Comparison of ENCODE assay signal across 8 cellular contexts in genomic region chr17:4796550-4796915, GRCh38. TPM values are rescaled to one million over a fixed set of nuclear protein-coding genes. Genes with fewer than 3 reads are reported as not detected.
A peak's percentile ranks its signal among the peaks of the same experiment; 100 is the strongest.
DNase-seq lines count a peak whose midpoint lies in the region; ATAC-seq and TF ChIP-seq lines count a peak whose summit lies in the region.

No MANE protein-coding gene starts in this region.

- H3K27me3 ChIP-seq in HL-60 (ENCODE audit: insufficient read depth, poor library complexity, severe bottlenecking) (no peaks in the 10 kb centered on the region), esophagus squamous epithelium (no peaks in the 10 kb centered on the region), neural cell (ENCODE audit: insufficient read depth, low read depth, low read length) (no peaks in the 10 kb centered on the region)

- H3K4me3 ChIP-seq in HL-60 (replicated peaks; ENCODE audit: insufficient read depth, low read length), result peak overlapping the region; percentile 91
- peak overlapping the region; percentile 76 to 97 (median 90) for H3K4me3 ChIP-seq in esophagus squamous epithelium
- H3K4me3 ChIP-seq in neural cell (ENCODE audit: low read length), result peak overlapping the region; percentile 74

- no peak for TF ChIP-seq POLR2A in esophagus squamous epithelium (IDR thresholded peaks at IDR 0.05)

- H3K4me1 ChIP-seq in esophagus squamous epithelium, result peaks cover 4 to 19% (median 8%) of the 10 kb centered on the region in 3 donors

- peaks cover 31% of the 10 kb centered on the region for H3K36me3 Mint-ChIP-seq in activated B cell treated with CpG ODN at 0.5 μM for 24 hours (ENCODE audit: low read depth)

- H3F3A ChIP-seq in neural cell (ENCODE audit: insufficient read depth, low read length, poor library complexity, severe bottlenecking), result no peaks in the 10 kb centered on the region

- WGBS in esophagus squamous epithelium, 2 donors, result 0% methylated on average over 7 of the region's 7 CpGs

- peak overlapping the region; percentile 100 for H3K4me3 Mint-ChIP-seq in activated B cell treated with CpG ODN at 0.5 μM for 24 hours

- TF ChIP-seq EP300 in neural cell (conservative IDR thresholded peaks at IDR 0.05; ENCODE audit: poor library complexity, severe bottlenecking), result no peak

- DNase-seq in COLO668 (lab: John Stamatoyannopoulos, UW; ENCODE audit: unreplicated experiment) (peak; percentile 19), HL-60 (ENCODE audit: low read depth in 1 of 2, low spot score in 1 of 2) (peak in 1 of 2 experiments; percentile 4), activated B cell treated with CpG ODN at 0.5 μM for 24 hours (no peak), esophagus squamous epithelium (lab: John Stamatoyannopoulos, UW) (no peak), NCI-H1436 (lab: John Stamatoyannopoulos, UW) (no peak), superior temporal gyrus (ENCODE audit: extremely low spot score) (no peak)

- H3K36me3 ChIP-seq in esophagus squamous epithelium (peaks cover 0 to 28% (median 8%) of the 10 kb centered on the region in 3 donors), neural cell (ENCODE audit: insufficient read depth, low read length) (no peaks in the 10 kb centered on the region)

- peaks cover 14% of the 10 kb centered on the region for H3K79me2 ChIP-seq in neural cell (replicated peaks; ENCODE audit: insufficient read depth, low read length)

- TF ChIP-seq CTCF in HL-60 (IDR thresholded peaks at IDR 0.05; ENCODE audit: insufficient read depth, low read length), result no peak
- TF ChIP-seq CTCF in activated B cell treated with CpG ODN at 0.5 μM for 24 hours (IDR thresholded peaks at IDR 0.05), result no peak
- TF ChIP-seq CTCF in esophagus squamous epithelium (IDR thresholded peaks at IDR 0.05), result no peak
- TF ChIP-seq CTCF in neural cell (IDR thresholded peaks at IDR 0.05; ENCODE audit: poor library complexity, severe bottlenecking), result no peak

- no peak for TF ChIP-seq RAD21 in neural cell (conservative IDR thresholded peaks at IDR 0.05)

- no peaks in the 10 kb centered on the region for H4K20me1 ChIP-seq in neural cell (ENCODE audit: insufficient read depth)

- peak overlapping the region; percentile 84 for H3K9ac ChIP-seq in neural cell (ENCODE audit: low read length)

- POLR2A ChIA-PET in activated B cell treated with CpG ODN at 0.5 μM for 24 hours (lab: Charles Lee), result interaction anchor here (0.6 to 1.6 kb wide), 16 partner anchors 9 to 722 kb away, joined by 3 to 31 read pairs (median 5); partner anchors contain the start of genes ARRB2, DERL2, MIS12 and PFN1

- H3K27me3 Mint-ChIP-seq in activated B cell treated with CpG ODN at 0.5 μM for 24 hours, result no peaks in the 10 kb centered on the region

- no peaks in the 10 kb centered on the region for H3K9me3 Mint-ChIP-seq in activated B cell treated with CpG ODN at 0.5 μM for 24 hours

- H3K4me1 Mint-ChIP-seq in activated B cell treated with CpG ODN at 0.5 μM for 24 hours, result peaks cover 20% of the 10 kb centered on the region

- ATAC-seq in activated B cell treated with CpG ODN at 0.5 μM for 24 hours (ENCODE audit: low read depth) (no peak), GM18907 (IDR thresholded peaks at IDR 0.05; ENCODE audit: unreplicated experiment) (no peak)

- H3K4me2 ChIP-seq in neural cell (ENCODE audit: low read length), result peak overlapping the region; percentile 71

- H3K9me3 ChIP-seq in esophagus squamous epithelium (no peaks in the 10 kb centered on the region), neural cell (ENCODE audit: low read length) (no peaks in the 10 kb centered on the region)

- intact Hi-C loops in activated B cell treated with CpG ODN at 0.5 μM for 24 hours (cut with micrococcal nuclease), result loop anchor here (1.0 kb wide), 2 partner anchors 11 to 37 kb away; partner anchors contain the start of genes MINK1 and PLD2
- intact Hi-C loops in esophagus squamous epithelium (cut with DNase I), result no loop called here

- peak overlapping the region; percentile 58 for H3K27ac ChIP-seq in HL-60 (replicated peaks)
- H3K27ac ChIP-seq in esophagus squamous epithelium, result peak overlapping the region; percentile 82 to 97 (median 88)
- H3K27ac ChIP-seq in neural cell (ENCODE audit: low read length), result peak overlapping the region; percentile 84

- peak overlapping the region; percentile 97 for H3K27ac Mint-ChIP-seq in activated B cell treated with CpG ODN at 0.5 μM for 24 hours

- H3K9me2 ChIP-seq in neural cell (ENCODE audit: insufficient read depth, low read length), result no peaks in the 10 kb centered on the region

- peak overlapping the region; percentile 81 for H2AFZ ChIP-seq in neural cell (ENCODE audit: low read depth, low read length)

- CTCF ChIA-PET in activated B cell treated with CpG ODN at 0.5 μM for 24 hours (lab: Charles Lee), result no interaction called here

TF ChIP-seq in neural cell, 6 proteins besides CTCF, POLR2A, EP300 and RAD21:
- no peak for TF ChIP-seq POLR2AphosphoS5 (IDR thresholded peaks at IDR 0.05)
- TF ChIP-seq MXI1 (conservative IDR thresholded peaks at IDR 0.05; ENCODE audit: poor library complexity, severe bottlenecking), result no peak
- no peak for TF ChIP-seq EZH2 (IDR thresholded peaks at IDR 0.05; ENCODE audit: borderline replicate concordance, insufficient read depth, low read length, poor library complexity, severe bottlenecking)
- no peak for TF ChIP-seq SMC3 (conservative IDR thresholded peaks at IDR 0.05; ENCODE audit: poor library complexity)

RNA-seq across cellular contexts. Expression of gene PSMB6, which starts 0.6 kb away (rescaled TPM):
- total RNA-seq in activated B cell treated with CpG ODN at 0.5 μM for 24 hours (110 and 123 TPM in 2 replicates), esophagus squamous epithelium (100 to 1,000 TPM; 154 to 216 (median 201) TPM)
- polyA plus RNA-seq in neural cell, result 175 and 194 TPM in 2 replicates
- polyA minus RNA-seq in neural cell, result 66.8 and 67.7 TPM in 2 replicates

RNA-seq across cellular contexts. Expression of gene GLTPD2, which starts 7.8 kb away (rescaled TPM):
- total RNA-seq in activated B cell treated with CpG ODN at 0.5 μM for 24 hours, result not detected in 2 replicates
- total RNA-seq in esophagus squamous epithelium, result 1 to 10 TPM in 3 of 4 donors, not detected in 1; 1.1 to 2.0 (median 1.1) TPM
- polyA plus RNA-seq in neural cell, result 2.6 TPM in 1 of 2 replicates, not detected in the other
- polyA minus RNA-seq in neural cell, result not detected in 2 replicates

RNA-seq across cellular contexts. Expression of gene VMO1, which starts 10.4 kb away (rescaled TPM):
- total RNA-seq in activated B cell treated with CpG ODN at 0.5 μM for 24 hours (not detected in 2 replicates), esophagus squamous epithelium (1 to 10 TPM in 3 of 4 donors, not detected in 1; 1.3 to 5.2 (median 1.5) TPM)
- 1.6 TPM in 1 of 2 replicates, not detected in the other for polyA plus RNA-seq in neural cell
- polyA minus RNA-seq in neural cell, result not detected in 2 replicates

RNA-seq across cellular contexts. Expression of gene PLD2, which starts 10.4 kb away (rescaled TPM):
- 49.9 and 54.3 TPM in 2 replicates for total RNA-seq in activated B cell treated with CpG ODN at 0.5 μM for 24 hours
- total RNA-seq in esophagus squamous epithelium, result 100 to 1,000 TPM in 1 of 4 donors, 10 to 100 TPM in 3; 38.7 to 114 (median 86.7) TPM
- 2.0 and 3.9 TPM in 2 replicates for polyA plus RNA-seq in neural cell
- 2.7 and 4.2 TPM in 2 replicates for polyA minus RNA-seq in neural cell
